24 cellular contexts compared by ENCODE assay signal in genomic region chr13:20715340-20715732, GRCh38. TPM values are rescaled to one million over a fixed set of nuclear protein-coding genes. Genes with fewer than 3 reads are reported as not detected.
DNase-seq lines count a peak whose midpoint lies in the region; TF ChIP-seq lines count a peak whose summit lies in the region.
"Had no signal": no experiment of that assay in that cellular context is flagged by ENCODE, and none has a peak within 500 bp of the region (broad histone marks: within the 10 kb centered on the region; RNA-seq: fewer than 3 reads in every experiment).

No MANE protein-coding gene starts in this region.

- no peak overlapping the region for H3K9ac ChIP-seq in fibroblast of lung (ENCODE audit: insufficient read depth, low read length)

- H3K4me2 ChIP-seq in fibroblast of lung (ENCODE audit: extremely low read depth, insufficient read depth, low read length) (peak overlapping the region; percentile 44), osteoblast (ENCODE audit: insufficient read depth, low read length) (peak overlapping the region; percentile 98)

- H3K4me3 ChIP-seq in astrocyte of the spinal cord (ENCODE audit: low read depth, low read length) = no peak overlapping the region
- no peak overlapping the region for H3K4me3 ChIP-seq in fibroblast of lung (replicated peaks in 1 of 4; ENCODE audit: control extremely low read depth in 1 of 4, insufficient read depth in 1 of 4, low read depth in 3 of 4, low read length in 4 of 4)
- peak overlapping the region; percentile 69 for H3K4me3 ChIP-seq in osteoblast (ENCODE audit: insufficient read depth, low read length)
- H3K4me3 ChIP-seq: body of pancreas had no signal

- H4K20me1 ChIP-seq in fibroblast of lung (ENCODE audit: control insufficient read depth, extremely low read depth, insufficient read depth, low read length) (no peaks in the 10 kb centered on the region), osteoblast (ENCODE audit: insufficient read depth, low read length) (no peaks in the 10 kb centered on the region)

- peaks cover 9% of the 10 kb centered on the region for H3K4me1 ChIP-seq in fibroblast of lung (ENCODE audit: control insufficient read depth, extremely low read depth, insufficient read depth, low read length)
- H3K4me1 ChIP-seq in osteoblast (ENCODE audit: insufficient read depth, low read length) = peaks cover 28% of the 10 kb centered on the region

- H3K9me3 ChIP-seq in fibroblast of lung (ENCODE audit: control insufficient read depth, insufficient read depth, low read depth, low read length) = no peaks in the 10 kb centered on the region
- H3K9me3 ChIP-seq in osteoblast (ENCODE audit: low read depth, low read length) = no peaks in the 10 kb centered on the region
- H3K9me3 ChIP-seq: body of pancreas, MG63 had no signal

- H3K36me3 ChIP-seq in fibroblast of lung (ENCODE audit: control insufficient read depth, insufficient read depth, low read length) = no peaks in the 10 kb centered on the region
- no peaks in the 10 kb centered on the region for H3K36me3 ChIP-seq in osteoblast (ENCODE audit: insufficient read depth, low read length)
- H3K36me3 ChIP-seq: MG63 had no signal

- DNase-seq in astrocyte of the spinal cord (ENCODE audit: low read depth, low spot score) = peak; percentile 13
- DNase-seq in fibroblast of lung (ENCODE audit: low read depth in 2 of 2) = no peak
- DNase-seq in osteoblast (ENCODE audit: insufficient read length, low spot score, missing footprints) = no peak
- DNase-seq in superior temporal gyrus (ENCODE audit: extremely low spot score) = peak; percentile 35
- DNase-seq in DMS53 (lab: John Stamatoyannopoulos, UW) = no peak
- DNase-seq in NCI-H510A (lab: John Stamatoyannopoulos, UW) = no peak
- DNase-seq in DMS79 (lab: John Stamatoyannopoulos, UW) = no peak
- DNase-seq: activated CD4-positive, alpha-beta T cell treated with anti-CD3 and anti-CD28 coated beads, Interleukin-2, amount 50 U/mL, for 48 hours; activated CD4-positive, CD25-positive, alpha-beta regulatory T cell; activated CD8-positive, alpha-beta memory T cell treated with anti-CD3 and anti-CD28 coated beads, Interleukin-2, amount 50 U/mL, for 4 hours; CD4-positive, CD25-positive, alpha-beta regulatory T cell; effector CD8-positive, alpha-beta T cell; KBM-7; kidney glomerular epithelial cell; naive B cell; NCI-H1417 treated with DMSO at 0.1 percent for 48 hours; NCI-H2081 treated with DMSO at 0.1 percent for 48 hours; SHP77 treated with DMSO at 0.1 percent for 48 hours; stimulated activated CD4-positive, alpha-beta T cell treated with anti-CD3 and anti-CD28 coated beads, Interleukin-4, amount 100 ng/mL, for 4 hours; stimulated activated naive CD4-positive, alpha-beta T cell; T-cell; trophoblast cell had no signal

- H3K27me3 ChIP-seq in fibroblast of lung (ENCODE audit: control insufficient read depth, insufficient read depth, low read length) (no peaks in the 10 kb centered on the region), osteoblast (ENCODE audit: insufficient read depth, low read length) (no peaks in the 10 kb centered on the region)
- H3K27me3 ChIP-seq: body of pancreas, MG63 had no signal

- H2AFZ ChIP-seq in fibroblast of lung (ENCODE audit: low read length) = no peak overlapping the region
- H2AFZ ChIP-seq in osteoblast (ENCODE audit: low read length) = no peak overlapping the region

- TF ChIP-seq CTCF in astrocyte of the spinal cord (IDR thresholded peaks at IDR 0.05; ENCODE audit: low read depth, low read length) (no peak), fibroblast of lung (conservative IDR thresholded peaks at IDR 0.05 in 1 of 2, IDR thresholded peaks at IDR 0.05 in 1 of 2; ENCODE audit: low read depth in 1 of 2, low read length in 2 of 2) (no peak), osteoblast (IDR thresholded peaks at IDR 0.05; ENCODE audit: extremely low read depth, low read depth, low read length) (no peak)

- H3K79me2 ChIP-seq in fibroblast of lung (ENCODE audit: control insufficient read depth, insufficient read depth, low read length) (no peaks in the 10 kb centered on the region), osteoblast (ENCODE audit: insufficient read depth, low read length) (no peaks in the 10 kb centered on the region)

- H3K27ac ChIP-seq in fibroblast of lung (ENCODE audit: insufficient read depth, low read length) = no peak overlapping the region
- H3K27ac ChIP-seq in osteoblast (ENCODE audit: low read depth, low read length) = peak overlapping the region; percentile 88
- H3K27ac ChIP-seq: body of pancreas had no signal

- in situ Hi-C loops in astrocyte of the spinal cord (cut with HindIII; ENCODE audit: low sequenced_read_pairs) = no loop called here

RNA-seq across cellular contexts. Expression of gene IL17D, which starts 11.8 kb away (rescaled TPM):
- total RNA-seq in fibroblast of lung (2.3 and 3.1 TPM in 2 replicates), osteoblast (2.1 and 2.2 TPM in 2 replicates)
- polyA plus RNA-seq in fibroblast of lung = 1.2 and 1.5 TPM in 2 replicates
- polyA plus RNA-seq in fibroblast of lung (2012) = 5.9 and 6.9 TPM in 2 replicates
- 0.43 TPM in 1 of 2 replicates, not detected in the other for polyA minus RNA-seq in fibroblast of lung (ENCODE audit: low replicate concordance)
- total RNA-seq: CD4-positive, CD25-positive, alpha-beta regulatory T cell had no signal

RNA-seq across cellular contexts. Expression of gene EEF1AKMT1, which starts 58.4 kb away (rescaled TPM):
- 7.6 and 9.8 TPM in 2 replicates for total RNA-seq in fibroblast of lung
- polyA plus RNA-seq in fibroblast of lung = 17.7 and 18.0 TPM in 2 replicates
- 14.3 and 15.0 TPM in 2 replicates for polyA plus RNA-seq in fibroblast of lung (2012)
- 1.5 TPM in 2 replicates for polyA minus RNA-seq in fibroblast of lung (ENCODE audit: low replicate concordance)
- 7.6 and 8.3 TPM in 2 replicates for total RNA-seq in osteoblast

Comparison
In these comparisons a context has a peak if more than half of its experiments do, and no peak if none do; other contexts are left out.
1. DNase-seq: peak in astrocyte of the spinal cord (single experiment) and superior temporal gyrus (single experiment); none in fibroblast of lung (0 of 2), osteoblast (single experiment), DMS53 (single experiment), NCI-H510A (single experiment) and DMS79 (single experiment).